In genomic region chr21:36569511-36569910, GRCh38 we compare ENCODE assay signal across 27 cellular contexts.
"Had no signal": no experiment of that assay in that cellular context is flagged by ENCODE, and none has a peak within 500 bp of the region (broad histone marks: within the 10 kb centered on the region; RNA-seq: fewer than 3 reads in every experiment).

No MANE protein-coding gene starts in this region.

- H3K36me3 ChIP-seq: stomach, suprapubic skin, thoracic aorta, thyroid gland, tibial artery, tibial nerve, transverse colon, upper lobe of left lung, upper lobe of right lung, uterus, vagina had no signal

- H3K9me3 Mint-ChIP-seq: stimulated activated effector memory CD8-positive, alpha-beta T cell treated with anti-CD3 and anti-CD28 coated beads, Interleukin-12 subunit alpha, Interleukin-12 subunit beta, amount 100 ng/mL, for 72 hours; stimulated activated memory B cell treated with anti-CD40 and anti-IgM and Interleukin-4, amounts not matched to agents 10 μg/mL and 1 μg/mL and 100 μg/mL, for 72 hours; stimulated activated naive CD8-positive, alpha-beta T cell treated with anti-CD3 and anti-CD28 coated beads, Interleukin-15, amount 100 ng/mL, for 72 hours; stimulated activated naive CD8-positive, alpha-beta T cell treated with anti-CD3 and anti-CD28 coated beads, Interleukin-15, Interleukin-2, amounts not matched to agents 100 ng/mL and 50 ng/mL, for 24 hours had no signal

- H3K27me3 Mint-ChIP-seq: stimulated activated naive CD8-positive, alpha-beta T cell treated with anti-CD3 and anti-CD28 coated beads, Interleukin-15, amount 100 ng/mL, for 72 hours had no signal

- H3K27ac Mint-ChIP-seq: stimulated activated effector memory CD8-positive, alpha-beta T cell treated with anti-CD3 and anti-CD28 coated beads, Interleukin-12 subunit alpha, Interleukin-12 subunit beta, amount 100 ng/mL, for 72 hours; stimulated activated memory B cell treated with anti-CD40 and anti-IgM and Interleukin-4, amounts not matched to agents 10 μg/mL and 1 μg/mL and 100 μg/mL, for 72 hours; stimulated activated naive B cell treated with anti-CD40 and anti-IgM and Interleukin-4, amounts not matched to agents 10 μg/mL and 1 μg/mL and 100 μg/mL, for 72 hours; stimulated activated naive CD8-positive, alpha-beta T cell treated with anti-CD3 and anti-CD28 coated beads, Interleukin-15, amount 100 ng/mL, for 72 hours; stimulated activated naive CD8-positive, alpha-beta T cell treated with anti-CD3 and anti-CD28 coated beads, Interleukin-15, Interleukin-2, amounts not matched to agents 100 ng/mL and 50 ng/mL, for 24 hours had no signal

- ATAC-seq: stimulated activated effector memory CD8-positive, alpha-beta T cell treated with anti-CD3 and anti-CD28 coated beads, Interleukin-12 subunit alpha, Interleukin-12 subunit beta, amount 100 ng/mL, for 72 hours; stimulated activated memory B cell treated with anti-CD40 and anti-IgM and Interleukin-4, amounts not matched to agents 10 μg/mL and 1 μg/mL and 100 μg/mL, for 72 hours; stimulated activated naive B cell treated with anti-CD40 and anti-IgM and Interleukin-4, amounts not matched to agents 10 μg/mL and 1 μg/mL and 100 μg/mL, for 72 hours; stimulated activated naive CD8-positive, alpha-beta T cell treated with anti-CD3 and anti-CD28 coated beads, Interleukin-15, amount 100 ng/mL, for 72 hours; stimulated activated naive CD8-positive, alpha-beta T cell treated with anti-CD3 and anti-CD28 coated beads, Interleukin-15, Interleukin-2, amounts not matched to agents 100 U/mL and 50 U/mL, for 24 hours; upper lobe of right lung had no signal

- H3K9me3 ChIP-seq: stomach, suprapubic skin, testis, thoracic aorta, thyroid gland, tibial artery, transverse colon, upper lobe of left lung, upper lobe of right lung, uterus, vagina had no signal

- DNase-seq: stimulated activated CD4-positive, alpha-beta T cell treated with anti-CD3 and anti-CD28 coated beads, Interleukin-1b, Interleukin-23, amount 100 ng/mL, for 48 hours; stimulated activated CD4-positive, alpha-beta T cell treated with anti-CD3 and anti-CD28 coated beads, Interleukin-2, amount 100 ng/mL, for 24 hours; stimulated activated CD4-positive, alpha-beta T cell treated with anti-CD3 and anti-CD28 coated beads, Interleukin-4, amount 100 ng/mL, for 1 hour; stimulated activated CD4-positive, alpha-beta T cell treated with anti-CD3 and anti-CD28 coated beads, Interleukin-4, amount 100 ng/mL, for 24 hours; stimulated activated CD4-positive, alpha-beta T cell treated with anti-CD3 and anti-CD28 coated beads, Interleukin-4, amount 100 ng/mL, for 4 hours; stimulated activated CD8-positive, alpha-beta memory T cell treated with anti-CD3 and anti-CD28 coated beads, Interleukin-4, amount 100 ng/mL, for 48 hours; stimulated activated naive B cell treated with anti-CD40 and anti-IgM and Interleukin-4, amounts not matched to agents 10 μg/mL and 1 μg/mL and 100 μg/mL, for 72 hours; stimulated activated naive CD4-positive, alpha-beta T cell; stimulated activated naive CD4-positive, alpha-beta T cell treated with Interleukin-2 at 50 U/mL for 16 hours; stimulated activated naive CD8-positive, alpha-beta T cell treated with anti-CD3 and anti-CD28 coated beads, Interleukin-15, amount 100 ng/mL, for 72 hours; stimulated activated naive CD8-positive, alpha-beta T cell treated with anti-CD3 and anti-CD28 coated beads, Interleukin-15, Interleukin-2, amounts not matched to agents 100 U/mL and 50 U/mL, for 24 hours; stomach; substantia nigra; testis; thyroid gland; tibial artery; transverse colon; upper lobe of left lung; upper lobe of right lung; uterus had no signal

- H3K4me1 Mint-ChIP-seq: stimulated activated effector memory CD8-positive, alpha-beta T cell treated with anti-CD3 and anti-CD28 coated beads, Interleukin-12 subunit alpha, Interleukin-12 subunit beta, amount 100 ng/mL, for 72 hours; stimulated activated memory B cell treated with anti-CD40 and anti-IgM and Interleukin-4, amounts not matched to agents 10 μg/mL and 1 μg/mL and 100 μg/mL, for 72 hours; stimulated activated naive B cell treated with anti-CD40 and anti-IgM and Interleukin-4, amounts not matched to agents 10 μg/mL and 1 μg/mL and 100 μg/mL, for 72 hours; stimulated activated naive CD8-positive, alpha-beta T cell treated with anti-CD3 and anti-CD28 coated beads, Interleukin-15, amount 100 ng/mL, for 72 hours had no signal

- H3K4me3 ChIP-seq: stomach, suprapubic skin, testis, thoracic aorta, thyroid gland, tibial artery, tibial nerve, transverse colon, upper lobe of left lung, upper lobe of right lung, uterus, vagina had no signal

- H3K27me3 ChIP-seq: testis, thyroid gland, tibial nerve, upper lobe of left lung, uterus, vagina had no signal

- H3K27ac ChIP-seq: stomach, suprapubic skin, testis, thoracic aorta, thyroid gland, tibial artery, tibial nerve, transverse colon, upper lobe of left lung, upper lobe of right lung, uterus, vagina had no signal

- H3K4me3 Mint-ChIP-seq: stimulated activated effector memory CD8-positive, alpha-beta T cell treated with anti-CD3 and anti-CD28 coated beads, Interleukin-12 subunit alpha, Interleukin-12 subunit beta, amount 100 ng/mL, for 72 hours; stimulated activated memory B cell treated with anti-CD40 and anti-IgM and Interleukin-4, amounts not matched to agents 10 μg/mL and 1 μg/mL and 100 μg/mL, for 72 hours; stimulated activated naive B cell treated with anti-CD40 and anti-IgM and Interleukin-4, amounts not matched to agents 10 μg/mL and 1 μg/mL and 100 μg/mL, for 72 hours; stimulated activated naive CD8-positive, alpha-beta T cell treated with anti-CD3 and anti-CD28 coated beads, Interleukin-15, amount 100 ng/mL, for 72 hours; stimulated activated naive CD8-positive, alpha-beta T cell treated with anti-CD3 and anti-CD28 coated beads, Interleukin-15, Interleukin-2, amounts not matched to agents 100 ng/mL and 50 ng/mL, for 24 hours had no signal

- H3K36me3 Mint-ChIP-seq: stimulated activated effector memory CD8-positive, alpha-beta T cell treated with anti-CD3 and anti-CD28 coated beads, Interleukin-12 subunit alpha, Interleukin-12 subunit beta, amount 100 ng/mL, for 72 hours; stimulated activated memory B cell treated with anti-CD40 and anti-IgM and Interleukin-4, amounts not matched to agents 10 μg/mL and 1 μg/mL and 100 μg/mL, for 72 hours; stimulated activated naive B cell treated with anti-CD40 and anti-IgM and Interleukin-4, amounts not matched to agents 10 μg/mL and 1 μg/mL and 100 μg/mL, for 72 hours had no signal

- H3K4me1 ChIP-seq: stomach, suprapubic skin, testis, thyroid gland, tibial artery, tibial nerve, transverse colon, upper lobe of left lung, upper lobe of right lung, uterus, vagina had no signal
